13 cellular contexts compared by ENCODE assay signal in the genomic region with DNA sequence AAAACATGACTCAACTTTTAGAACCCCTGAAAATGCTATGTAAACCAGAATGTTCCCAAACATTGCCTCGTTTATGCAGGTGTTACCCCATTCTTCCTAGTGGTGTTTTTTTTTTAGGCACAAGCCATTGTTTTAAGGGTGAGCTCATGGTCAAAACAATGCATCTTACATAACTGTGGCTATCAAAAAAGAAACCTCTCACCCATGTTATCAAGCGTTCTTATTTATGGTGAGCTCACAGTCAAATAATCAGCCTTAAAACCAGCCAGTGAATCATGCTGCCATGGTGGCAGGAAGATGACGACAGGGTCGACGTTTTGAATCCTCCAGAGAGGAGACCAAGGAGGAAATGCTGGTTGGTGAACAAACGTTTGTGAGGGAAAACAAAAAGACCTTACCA.
DNase-seq lines count a peak whose midpoint lies in the region; ATAC-seq, FAIRE-seq and TF ChIP-seq lines count a peak whose summit lies in the region.
"Had no signal": no experiment of that assay in that cellular context is flagged by ENCODE, and none has a peak within 500 bp of the region (broad histone marks: within the 10 kb centered on the region; RNA-seq: fewer than 3 reads in every experiment).

No MANE protein-coding gene starts in this region.

- peak; percentile 17 for DNase-seq in AG09309 (ENCODE audit: low read depth)
- DNase-seq in HS-5 (ENCODE audit: low read depth), result peak; percentile 69
- peak; percentile 73 for DNase-seq in bronchial epithelial cell (ENCODE audit: low read depth)
- DNase-seq in keratinocyte (ENCODE audit: low read depth, low spot score), result peak; percentile 35
- no peak for DNase-seq in NCI-H1930 (lab: John Stamatoyannopoulos, UW)
- DNase-seq in activated CD4-positive, alpha-beta T cell treated with anti-CD3 and anti-CD28 coated beads for 36 hours, result no peak
- DNase-seq in HepG2 (ENCODE audit: low spot score), result no peak
- DNase-seq: CD4-positive, alpha-beta T cell had no signal

- H3K4me3 Mint-ChIP-seq in activated CD4-positive, alpha-beta T cell treated with anti-CD3 and anti-CD28 coated beads for 36 hours, result no peak overlapping the region
- H3K4me3 Mint-ChIP-seq: CD4-positive, alpha-beta T cell had no signal

- H3K4me3 ChIP-seq in AG09309 (ENCODE audit: control insufficient read depth, low read depth, low read length) (no peak overlapping the region), bronchial epithelial cell (ENCODE audit: low read depth, low read length) (no peak overlapping the region), keratinocyte (ENCODE audit: control insufficient read depth in 2 of 3, extremely low read depth in 1 of 3, insufficient read depth in 2 of 3, low read depth in 1 of 3, low read length in 3 of 3) (no peak overlapping the region), HepG2 (replicated peaks in 1 of 3; ENCODE audit: insufficient read depth in 1 of 3, low read depth in 2 of 3, low read length in 3 of 3) (no peak overlapping the region)
- H3K4me3 ChIP-seq: lung, suprapubic skin had no signal

- no peak for TF ChIP-seq CTCF in AG09309 (IDR thresholded peaks at IDR 0.05; ENCODE audit: control insufficient read depth, insufficient read depth, low read depth, low read length, missing control alignments)
- no peak for TF ChIP-seq CTCF in bronchial epithelial cell (IDR thresholded peaks at IDR 0.05; ENCODE audit: insufficient read depth, low read length, severe bottlenecking)
- no peak for TF ChIP-seq CTCF in keratinocyte (optimal IDR thresholded peaks at IDR 0.05 in 1 of 3, IDR thresholded peaks at IDR 0.05 in 1 of 3, conservative IDR thresholded peaks at IDR 0.05 in 1 of 3; ENCODE audit: extremely low read depth in 1 of 3, insufficient read depth in 2 of 3, low read length in 3 of 3)
- TF ChIP-seq CTCF in HepG2 (CRISPR knock-in tag; IDR thresholded peaks at IDR 0.05), result no peak

- H3K27me3 ChIP-seq in bronchial epithelial cell (ENCODE audit: control insufficient read depth, insufficient read depth, low read length) (peaks cover 1% of the 10 kb centered on the region), keratinocyte (ENCODE audit: control insufficient read depth, extremely low read depth, insufficient read depth, low read length) (peaks cover 4% of the 10 kb centered on the region), HepG2 (ENCODE audit: control insufficient read depth in 1 of 2, insufficient read depth in 2 of 2, low read length in 2 of 2) (no peaks in the 10 kb centered on the region)

- H3K4me2 ChIP-seq in keratinocyte (ENCODE audit: control insufficient read depth, extremely low read depth, insufficient read depth, low read depth, low read length), result peak overlapping the region; percentile 11
- no peak overlapping the region for H3K4me2 ChIP-seq in HepG2 (ENCODE audit: low read depth, low read length)

- H3K27ac ChIP-seq in keratinocyte (ENCODE audit: control insufficient read depth, insufficient read depth, low read length) (no peak overlapping the region), HepG2 (ENCODE audit: extremely low read length, insufficient read depth, low read length) (no peak overlapping the region)
- H3K27ac ChIP-seq: parathyroid adenoma, suprapubic skin had no signal

- intact Hi-C loops in activated CD4-positive, alpha-beta T cell treated with anti-CD3 and anti-CD28 coated beads for 36 hours (cut with DNase I, micrococcal nuclease), result no loop called here
- intact Hi-C loops in HepG2 (cut with micrococcal nuclease; ENCODE audit: unreplicated experiment), result no loop called here

- CTCF ChIA-PET in activated CD4-positive, alpha-beta T cell treated with anti-CD3 and anti-CD28 coated beads for 36 hours (lab: Charles Lee), result no interaction called here
- CTCF ChIA-PET in HepG2 (lab: Yijun Ruan, JAX; ENCODE audit: low intra/inter-chr PET ratio, low total read pairs), result no interaction called here

- no peak for TF ChIP-seq POLR2A in GM18505 (IDR thresholded peaks at IDR 0.05; ENCODE audit: borderline replicate concordance, extremely low read depth, insufficient read depth, insufficient read length)
- TF ChIP-seq POLR2A in HepG2 (IDR thresholded peaks at IDR 0.05; ENCODE audit: insufficient read depth in 1 of 2, low read depth in 2 of 2, low read length in 2 of 2), result no peak

- H3K4me1 ChIP-seq in keratinocyte (ENCODE audit: control insufficient read depth, extremely low read depth, insufficient read depth, low read length) (peaks cover 11% of the 10 kb centered on the region), HepG2 (ENCODE audit: insufficient read depth, low read length) (no peaks in the 10 kb centered on the region)
- H3K4me1 ChIP-seq: parathyroid adenoma had no signal

- dilution Hi-C loops in keratinocyte (cut with MboI; ENCODE audit: extremely low pct_ligation_motif_present, low sequenced_read_pairs), result no loop called here

- TF ChIP-seq EP300 in HepG2 (IDR thresholded peaks at IDR 0.05; ENCODE audit: low read depth in 2 of 2, low read length in 2 of 2) (no peak), HepG2 (CRISPR knock-in tag; IDR thresholded peaks at IDR 0.05; ENCODE audit: borderline replicate concordance) (no peak)

- H3K9ac ChIP-seq in keratinocyte (ENCODE audit: control insufficient read depth, extremely low read depth, insufficient read depth, low read length) (no peak overlapping the region), HepG2 (ENCODE audit: insufficient read depth, low read depth, low read length) (no peak overlapping the region)
- H3K9ac ChIP-seq: parathyroid adenoma had no signal

- no peaks in the 10 kb centered on the region for H3K9me1 ChIP-seq in keratinocyte (ENCODE audit: control insufficient read depth, extremely low read depth, insufficient read depth, low read length)

- H3K9me3 ChIP-seq in keratinocyte (ENCODE audit: control insufficient read depth, low read depth, low read length) (no peaks in the 10 kb centered on the region), HepG2 (ENCODE audit: low read length) (no peaks in the 10 kb centered on the region)
- H3K9me3 ChIP-seq: suprapubic skin had no signal

- H3K4me1 Mint-ChIP-seq in activated CD4-positive, alpha-beta T cell treated with anti-CD3 and anti-CD28 coated beads for 36 hours, result peaks cover 4% of the 10 kb centered on the region

- H4K20me1 ChIP-seq in keratinocyte (ENCODE audit: control insufficient read depth, extremely low read depth, insufficient read depth, low read length), result no peaks in the 10 kb centered on the region
- no peaks in the 10 kb centered on the region for H4K20me1 ChIP-seq in HepG2 (ENCODE audit: insufficient read depth, low read length)

- in situ Hi-C loops in HepG2 (cut with HindIII; ENCODE audit: extremely low pct_ligation_motif_present, low pct_unique_long_range_greater_than_20kb), result no loop called here

- H3K36me3 ChIP-seq in bronchial epithelial cell (ENCODE audit: control insufficient read depth, insufficient read depth, low read length), result no peaks in the 10 kb centered on the region
- no peaks in the 10 kb centered on the region for H3K36me3 ChIP-seq in keratinocyte (ENCODE audit: control insufficient read depth in 2 of 2, extremely low read depth in 1 of 2, insufficient read depth in 2 of 2, low read length in 2 of 2)
- H3K36me3 ChIP-seq in HepG2 (replicated peaks in 1 of 2; ENCODE audit: control insufficient read depth in 1 of 2, insufficient read depth in 2 of 2, low read length in 2 of 2), result no peaks in the 10 kb centered on the region
- H3K36me3 ChIP-seq: suprapubic skin had no signal

- H3K36me3 Mint-ChIP-seq in activated CD4-positive, alpha-beta T cell treated with anti-CD3 and anti-CD28 coated beads for 36 hours (ENCODE audit: low read depth), result no peaks in the 10 kb centered on the region

- POLR2A ChIA-PET in activated CD4-positive, alpha-beta T cell treated with anti-CD3 and anti-CD28 coated beads for 36 hours (lab: Charles Lee), result interaction anchor here (0.6 kb wide), 1 partner anchor 100 kb away, joined by 3 read pairs; no protein-coding TSS in a partner anchor
- POLR2A ChIA-PET in HepG2 (lab: Yijun Ruan, JAX), result no interaction called here

- whole genome bisulfite sequencing in HepG2 (ENCODE audit: low lambda C conversion rate), result 3% methylated on average over 6 of the region's 6 CpGs

- H3K27me3 Mint-ChIP-seq in activated CD4-positive, alpha-beta T cell treated with anti-CD3 and anti-CD28 coated beads for 36 hours, result no peaks in the 10 kb centered on the region
- H3K27me3 Mint-ChIP-seq: CD4-positive, alpha-beta T cell had no signal

- no peak for FAIRE-seq in bronchial epithelial cell (lab: Jason Lieb, UNC)
- FAIRE-seq in keratinocyte (lab: Jason Lieb, UNC), result peak; percentile 79
- FAIRE-seq in HepG2 (lab: Jason Lieb, UNC), result no peak
- FAIRE-seq: GM12891 had no signal

- H3K27ac Mint-ChIP-seq in activated CD4-positive, alpha-beta T cell treated with anti-CD3 and anti-CD28 coated beads for 36 hours, result no peak overlapping the region
- H3K27ac Mint-ChIP-seq: CD4-positive, alpha-beta T cell had no signal

- no TSS peak for BruUV-seq in HepG2 (replicated peaks; lab: Mats Ljungman, UMichigan)

- ATAC-seq in GM18505 (IDR thresholded peaks at IDR 0.05; ENCODE audit: unreplicated experiment) (no peak), HepG2 (no peak)
- no peak for ATAC-seq in activated CD4-positive, alpha-beta T cell treated with anti-CD3 and anti-CD28 coated beads for 36 hours

- H3K79me2 ChIP-seq in keratinocyte (ENCODE audit: control insufficient read depth, insufficient read depth, low read length), result no peaks in the 10 kb centered on the region
- H3K79me2 ChIP-seq in HepG2 (ENCODE audit: insufficient read depth, low read length), result no peaks in the 10 kb centered on the region
- H3K79me2 ChIP-seq: parathyroid adenoma had no signal

- no peaks in the 10 kb centered on the region for H3K9me3 Mint-ChIP-seq in activated CD4-positive, alpha-beta T cell treated with anti-CD3 and anti-CD28 coated beads for 36 hours (ENCODE audit: low read depth)

- TF ChIP-seq RAD21 in HepG2 (CRISPR knock-in tag; IDR thresholded peaks at IDR 0.05), result no peak

- H2AFZ ChIP-seq in keratinocyte (ENCODE audit: control insufficient read depth, low read length), result no peak overlapping the region
- no peak overlapping the region for H2AFZ ChIP-seq in HepG2 (ENCODE audit: low read length)
- H2AFZ ChIP-seq: parathyroid adenoma had no signal

TF ChIP-seq in HepG2, 621 proteins besides CTCF, POLR2A, EP300 and RAD21 (continues in another document):
- TF ChIP-seq RNF2 (conservative IDR thresholded peaks at IDR 0.05; ENCODE audit: low read depth) (no peak), KLF12 (CRISPR knock-in tag; IDR thresholded peaks at IDR 0.05; ENCODE audit: borderline replicate concordance) (no peak), ZNF891 (CRISPR knock-in tag; IDR thresholded peaks at IDR 0.05) (no peak), ZSCAN31 (CRISPR knock-in tag; IDR thresholded peaks at IDR 0.05; ENCODE audit: low read depth) (no peak), RFX5 (IDR thresholded peaks at IDR 0.05; ENCODE audit: low read depth, low read length) (no peak), MAFK (conservative IDR thresholded peaks at IDR 0.05 in 1 of 2, IDR thresholded peaks at IDR 0.05 in 1 of 2; ENCODE audit: low read length in 2 of 2) (no peak)

Comparison
In these comparisons a context has a peak if more than half of its experiments do, and no peak if none do; other contexts are left out.
1. DNase-seq: peak in AG09309 (single experiment), HS-5 (single experiment), bronchial epithelial cell (single experiment) and keratinocyte (single experiment); none in NCI-H1930 (0 of 2), activated CD4-positive, alpha-beta T cell treated with anti-CD3 and anti-CD28 coated beads for 36 hours (single experiment) and HepG2 (single experiment).